Comparison of ENCODE assay signal across 18 cellular contexts in genomic region chr5:59814563-59814872, GRCh38.
"Had no signal": no experiment of that assay in that cellular context is flagged by ENCODE, and none has a peak within 500 bp of the region (broad histone marks: within the 10 kb centered on the region; RNA-seq: fewer than 3 reads in every experiment).

No MANE protein-coding gene starts in this region.

- H3K36me3 ChIP-seq: esophagus muscularis mucosa, gastroesophageal sphincter, left ventricle myocardium inferior, lower lobe of right lung, ovary, thyroid gland had no signal

- H3K4me1 Mint-ChIP-seq: nephron progenitor cell had no signal

- H3K27ac ChIP-seq: esophagus muscularis mucosa, gastroesophageal sphincter, left ventricle myocardium inferior, lower lobe of right lung, ovary, thyroid gland had no signal

- FAIRE-seq: endometrium, kidney, urothelium cell line had no signal

- H3K4me3 Mint-ChIP-seq: naive B cell, type B pancreatic cell had no signal

- H3K36me3 Mint-ChIP-seq: naive B cell, type B pancreatic cell had no signal

- DNase-seq: effector memory CD4-positive, alpha-beta T cell; kidney; left cardiac atrium; left ventricle myocardium inferior; lower lobe of right lung; midbrain; naive B cell; ovary; right cardiac atrium; stimulated activated CD4-positive, alpha-beta T cell treated with anti-CD3 and anti-CD28 coated beads, Interleukin-2, amount 100 ng/mL, for 48 hours; stimulated activated naive CD4-positive, alpha-beta T cell treated with Interleukin-2 at 50 U/mL for 16 hours; thyroid gland had no signal

- H3K27me3 ChIP-seq: esophagus muscularis mucosa, gastroesophageal sphincter, ovary, thyroid gland had no signal

- H3K4me1 ChIP-seq: gastroesophageal sphincter, lower lobe of right lung, thyroid gland had no signal

- H3K27ac Mint-ChIP-seq: nephron progenitor cell, type B pancreatic cell had no signal

- ATAC-seq: gastroesophageal sphincter, left cardiac atrium, lower lobe of right lung, right cardiac atrium had no signal

- H3K4me3 ChIP-seq: esophagus muscularis mucosa, gastroesophageal sphincter, left ventricle myocardium inferior, lower lobe of right lung, ovary, thyroid gland had no signal

- H3K9me3 ChIP-seq: esophagus muscularis mucosa, gastroesophageal sphincter, left ventricle myocardium inferior, lower lobe of right lung, ovary, thyroid gland had no signal
